1 cellular context compared by ENCODE assay signal in genomic region chr14:23175823-23176222, GRCh38.
TF ChIP-seq lines count a peak whose summit lies in the region.

No MANE protein-coding gene starts in this region.

TF ChIP-seq in HEK293, 187 proteins besides CTCF, POLR2A, EP300 and RAD21 (continued from another document):
- TF ChIP-seq OSR2 (tag by site-specific recombination; IDR thresholded peaks at IDR 0.05) (peak; percentile 86), ZBTB17 (tag by site-specific recombination; IDR thresholded peaks at IDR 0.05) (no peak), WT1 (tag by site-specific recombination; IDR thresholded peaks at IDR 0.05) (peak; percentile 44; the same call in 1 of the 2 replicates), ZNF530 (tag by site-specific recombination; IDR thresholded peaks at IDR 0.05; ENCODE audit: low read depth) (no peak), IKZF3 (tag by site-specific recombination; IDR thresholded peaks at IDR 0.05) (peak; percentile 20; the same call in 1 of the 2 replicates), ZNF121 (tag by site-specific recombination; IDR thresholded peaks at IDR 0.05) (no peak), FEZF1 (tag by site-specific recombination; IDR thresholded peaks at IDR 0.05) (0 out of 2 replicates have a peak, but pooled peaks have one; percentile 32)
- TF ChIP-seq, protein P1, sequence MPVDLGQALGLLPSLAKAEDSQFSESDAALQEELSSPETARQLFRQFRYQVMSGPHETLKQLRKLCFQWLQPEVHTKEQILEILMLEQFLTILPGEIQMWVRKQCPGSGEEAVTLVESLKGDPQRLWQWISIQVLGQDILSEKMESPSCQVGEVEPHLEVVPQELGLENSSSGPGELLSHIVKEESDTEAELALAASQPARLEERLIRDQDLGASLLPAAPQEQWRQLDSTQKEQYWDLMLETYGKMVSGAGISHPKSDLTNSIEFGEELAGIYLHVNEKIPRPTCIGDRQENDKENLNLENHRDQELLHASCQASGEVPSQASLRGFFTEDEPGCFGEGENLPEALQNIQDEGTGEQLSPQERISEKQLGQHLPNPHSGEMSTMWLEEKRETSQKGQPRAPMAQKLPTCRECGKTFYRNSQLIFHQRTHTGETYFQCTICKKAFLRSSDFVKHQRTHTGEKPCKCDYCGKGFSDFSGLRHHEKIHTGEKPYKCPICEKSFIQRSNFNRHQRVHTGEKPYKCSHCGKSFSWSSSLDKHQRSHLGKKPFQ (tag by site-specific recombination; IDR thresholded peaks at IDR 0.05): peak; percentile 63; the same call in 1 of the 2 replicates
